13 cellular contexts compared by ENCODE assay signal in genomic region chr4:1044469-1045192, GRCh38. TPM values are rescaled to one million over a fixed set of nuclear protein-coding genes. Genes with fewer than 3 reads are reported as not detected.
DNase-seq lines count a peak whose midpoint lies in the region; TF ChIP-seq lines count a peak whose summit lies in the region.
"Had no signal": no experiment of that assay in that cellular context is flagged by ENCODE, and none has a peak within 500 bp of the region (broad histone marks: within the 10 kb centered on the region; RNA-seq: fewer than 3 reads in every experiment).

No MANE protein-coding gene starts in this region.

- H3K79me2 ChIP-seq in neural progenitor cell (ENCODE audit: low read depth), result no peaks in the 10 kb centered on the region

- peak overlapping the region in 9 of 11 experiments; percentile 51 to 95 (median 74); a peak in 13 of 22 replicates for H3K4me2 ChIP-seq in BLaER1 treated with 17β-estradiol and CSF1 and Interleukin-3, amounts not matched to agents 10 nM and 100 nM
- H3K4me2 ChIP-seq in neural progenitor cell, result no peak overlapping the region

- H2AFZ ChIP-seq in neural progenitor cell (replicated peaks), result no peak overlapping the region

- peaks cover 44% of the 10 kb centered on the region for H3K4me1 Mint-ChIP-seq in neural progenitor cell

- no peak for TF ChIP-seq CTCF in esophagus muscularis mucosa (IDR thresholded peaks at IDR 0.05)
- no peak for TF ChIP-seq CTCF in neural progenitor cell (IDR thresholded peaks at IDR 0.05)
- TF ChIP-seq CTCF in colonic mucosa (IDR thresholded peaks at IDR 0.05), result no peak

- peaks cover 5% of the 10 kb centered on the region for H3K9me3 Mint-ChIP-seq in neural progenitor cell
- H3K9me3 Mint-ChIP-seq: CD4-positive, alpha-beta memory T cell; neural crest cell had no signal

- H3K4me1 ChIP-seq in BLaER1 treated with 17β-estradiol and CSF1 and Interleukin-3, amounts not matched to agents 10 nM and 100 nM, result peaks cover 26 to 72% (median 56%) of the 10 kb centered on the region in 10 experiments
- H3K4me1 ChIP-seq in HUES48 (ENCODE audit: control insufficient read depth, insufficient read depth, low read length), result peaks cover 5% of the 10 kb centered on the region; the same call in 1 of the 2 replicates
- H3K4me1 ChIP-seq in esophagus muscularis mucosa, result peaks cover 28 to 77% (median 66%) of the 10 kb centered on the region in 4 donors
- peaks cover 19% of the 10 kb centered on the region for H3K4me1 ChIP-seq in neural progenitor cell
- H3K4me1 ChIP-seq in colonic mucosa, result peaks cover 12% of the 10 kb centered on the region

- H3K9ac ChIP-seq in BLaER1 treated with 17β-estradiol and CSF1 and Interleukin-3, amounts not matched to agents 10 nM and 100 nM, result peak overlapping the region in 2 of 11 experiments; percentile 35 to 50; a peak in 3 of 22 replicates
- H3K9ac ChIP-seq in HUES48 (ENCODE audit: low read depth, low read length) (no peak overlapping the region; the same call in 1 of the 2 replicates), neural progenitor cell (no peak overlapping the region), colonic mucosa (ENCODE audit: low read depth in 2 of 2, low read length in 2 of 2) (no peak overlapping the region)

- peaks cover 2% of the 10 kb centered on the region for H3K36me3 Mint-ChIP-seq in neural progenitor cell
- H3K36me3 Mint-ChIP-seq: activated naive CD8-positive, alpha-beta T cell had no signal

- H3K4me3 ChIP-seq in BLaER1 treated with 17β-estradiol and CSF1 and Interleukin-3, amounts not matched to agents 10 nM and 100 nM, result no peak overlapping the region; a peak in 1 of 20 replicates
- H3K4me3 ChIP-seq in HUES48 (ENCODE audit: low read depth, low read length) (no peak overlapping the region), esophagus muscularis mucosa (no peak overlapping the region), neural progenitor cell (no peak overlapping the region), colonic mucosa (no peak overlapping the region)

- WGBS in esophagus muscularis mucosa, result 94% methylated on average over 6 of the region's 12 CpGs

- H3F3A ChIP-seq in neural progenitor cell (ENCODE audit: low read depth), result peaks cover 27% of the 10 kb centered on the region

- H3K4me3 Mint-ChIP-seq in neural progenitor cell, result no peak overlapping the region
- H3K4me3 Mint-ChIP-seq: activated naive CD8-positive, alpha-beta T cell; CD4-positive, alpha-beta memory T cell; neural crest cell had no signal

- peak overlapping the region in 6 of 11 experiments; percentile 28 to 64 (median 38); a peak in 8 of 22 replicates for H3K27ac ChIP-seq in BLaER1 treated with 17β-estradiol and CSF1 and Interleukin-3, amounts not matched to agents 10 nM and 100 nM
- H3K27ac ChIP-seq in HUES48 (ENCODE audit: low read depth, low read length) (peak overlapping the region; percentile 82), esophagus muscularis mucosa (replicated peaks in 1 of 4) (peak overlapping the region; percentile 2 to 57 (median 34)), neural progenitor cell (no peak overlapping the region), colonic mucosa (no peak overlapping the region)
- H3K27ac ChIP-seq: HL-60 had no signal

- no peak for TF ChIP-seq EP300 in esophagus muscularis mucosa (IDR thresholded peaks at IDR 0.05)

- no peaks in the 10 kb centered on the region for H3K36me3 ChIP-seq in BLaER1 treated with 17β-estradiol and CSF1 and Interleukin-3, amounts not matched to agents 10 nM and 100 nM
- no peaks in the 10 kb centered on the region for H3K36me3 ChIP-seq in HUES48 (ENCODE audit: control insufficient read depth, insufficient read depth, low read length)
- no peaks in the 10 kb centered on the region for H3K36me3 ChIP-seq in esophagus muscularis mucosa
- no peaks in the 10 kb centered on the region for H3K36me3 ChIP-seq in neural progenitor cell
- H3K36me3 ChIP-seq in colonic mucosa, result no peaks in the 10 kb centered on the region

- H3K27me3 Mint-ChIP-seq in neural progenitor cell (ENCODE audit: insufficient read depth, low read depth), result peaks cover 37% of the 10 kb centered on the region

- DNase-seq in esophagus muscularis mucosa (ENCODE audit: extremely low spot score) (no peak), retina (peak; percentile 4), iPS-NIHi11 (ENCODE audit: low spot score) (no peak), neural progenitor cell (ENCODE audit: low spot score) (no peak), nucleus accumbens (lab: John Stamatoyannopoulos, UW) (no peak), colonic mucosa (no peak)
- DNase-seq: stimulated activated naive CD8-positive, alpha-beta T cell treated with anti-CD3 and anti-CD28 coated beads, Interleukin-15, Interleukin-2, amounts not matched to agents 100 U/mL and 50 U/mL, for 24 hours had no signal

- peaks cover 0 to 14% (median 0%) of the 10 kb centered on the region in 11 experiments; a peak in 6 of 22 replicates for H4K20me1 ChIP-seq in BLaER1 treated with 17β-estradiol and CSF1 and Interleukin-3, amounts not matched to agents 10 nM and 100 nM
- H4K20me1 ChIP-seq in neural progenitor cell (ENCODE audit: low read depth), result no peaks in the 10 kb centered on the region

- peaks cover 50 to 79% (median 67%) of the 10 kb centered on the region in 11 experiments for H3K27me3 ChIP-seq in BLaER1 treated with 17β-estradiol and CSF1 and Interleukin-3, amounts not matched to agents 10 nM and 100 nM
- H3K27me3 ChIP-seq in HUES48 (ENCODE audit: control insufficient read depth, insufficient read depth, low read length) (peaks cover 23% of the 10 kb centered on the region; the same call in 1 of the 2 replicates), esophagus muscularis mucosa (peaks cover 6 to 77% (median 19%) of the 10 kb centered on the region in 4 donors), neural progenitor cell (peaks cover 61% of the 10 kb centered on the region), colonic mucosa (peaks cover 14% of the 10 kb centered on the region)

- no peak overlapping the region for H3K27ac Mint-ChIP-seq in neural progenitor cell
- H3K27ac Mint-ChIP-seq: activated naive CD8-positive, alpha-beta T cell; CD4-positive, alpha-beta memory T cell had no signal

- peaks cover 0 to 6% (median 0%) of the 10 kb centered on the region in 11 experiments; a peak in 5 of 22 replicates for H3K9me3 ChIP-seq in BLaER1 treated with 17β-estradiol and CSF1 and Interleukin-3, amounts not matched to agents 10 nM and 100 nM (replicated peaks in 1 of 11)
- H3K9me3 ChIP-seq in HUES48 (ENCODE audit: control insufficient read depth, insufficient read depth, low read length) (no peaks in the 10 kb centered on the region), esophagus muscularis mucosa (no peaks in the 10 kb centered on the region), neural progenitor cell (ENCODE audit: low read depth) (no peaks in the 10 kb centered on the region), colonic mucosa (no peaks in the 10 kb centered on the region)

- no peak for TF ChIP-seq POLR2A in esophagus muscularis mucosa (IDR thresholded peaks at IDR 0.05; ENCODE audit: low read depth)

- intact Hi-C loops in esophagus muscularis mucosa (cut with DNase I), result loop anchor here (5.0 kb wide), 1 partner anchor 32 kb away; the partner anchor contains the start of gene FGFRL1
- intact Hi-C loops in colonic mucosa (cut with DNase I), result no loop called here

RNA-seq across cellular contexts. Expression of gene FGFRL1, which starts 33.2 kb away (rescaled TPM):
- 10 to 100 TPM; 22.0 to 54.2 (median 32.5) TPM for total RNA-seq in esophagus muscularis mucosa
- 9.6 and 27.4 TPM in 2 replicates for total RNA-seq in neural progenitor cell (ENCODE audit: low replicate concordance)
- 10 to 100 TPM; 16.0 to 34.7 TPM for total RNA-seq in colonic mucosa

RNA-seq across cellular contexts. Expression of gene SLC26A1, which starts 51.4 kb away (rescaled TPM):
- total RNA-seq in esophagus muscularis mucosa (under 1 TPM in 1 of 4 donors, not detected in 3; 0.06 TPM), neural progenitor cell (ENCODE audit: low replicate concordance) (0.19 TPM in 1 of 2 replicates, not detected in the other), colonic mucosa (1 to 10 TPM in 1 of 2 donors, under 1 TPM in 1; 0.77 to 3.8 TPM)

RNA-seq across cellular contexts. Expression of gene IDUA, which starts 57.8 kb away (rescaled TPM):
- 10 to 100 TPM; 10.4 to 23.1 (median 11.5) TPM for total RNA-seq in esophagus muscularis mucosa
- 0.47 and 10.7 TPM in 2 replicates for total RNA-seq in neural progenitor cell (ENCODE audit: low replicate concordance)
- total RNA-seq in colonic mucosa, result 10 to 100 TPM; 18.8 to 22.4 TPM

Comparison
In these comparisons a context has a peak if more than half of its experiments do, and no peak if none do; other contexts are left out.
1. H3K27ac ChIP-seq: peak in BLaER1 treated with 17β-estradiol and CSF1 and Interleukin-3, amounts not matched to agents 10 nM and 100 nM (6 of 11), HUES48 (single experiment) and esophagus muscularis mucosa (4 of 4); none in neural progenitor cell (single experiment) and colonic mucosa (single experiment).